In the genomic region with DNA sequence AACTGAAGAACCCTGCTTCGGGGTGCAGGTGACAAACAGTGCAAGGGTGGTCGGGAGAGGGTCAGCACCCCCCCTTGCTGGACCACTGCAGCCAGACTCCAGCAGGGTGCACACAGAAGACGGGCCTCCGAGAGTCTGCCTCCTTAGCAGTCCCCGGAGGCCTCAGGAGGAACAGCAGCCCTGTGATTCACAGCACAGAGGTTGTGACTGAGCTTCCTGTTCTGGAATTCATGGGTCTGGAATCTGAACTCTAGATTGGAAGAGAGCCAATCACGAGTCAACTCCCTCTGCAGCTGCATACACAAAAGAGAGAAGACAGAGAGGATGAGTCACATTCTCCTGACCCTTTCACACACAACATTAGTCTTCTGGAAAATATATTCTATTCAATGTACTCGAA, we compare ENCODE assay signal across 9 cellular contexts.
DNase-seq lines count a peak whose midpoint lies in the region; ATAC-seq and TF ChIP-seq lines count a peak whose summit lies in the region.
"Had no signal": no experiment of that assay in that cellular context is flagged by ENCODE, and none has a peak within 500 bp of the region (broad histone marks: within the 10 kb centered on the region; RNA-seq: fewer than 3 reads in every experiment).

No MANE protein-coding gene starts in this region.

- WGBS in transverse colon (ENCODE audit: low coverage in 1 of 2), 2 donors = 58 to 70% methylated on average over 3 to 4 of the region's 7 CpGs

- H3K9me3 ChIP-seq in breast epithelium = no peaks in the 10 kb centered on the region
- no peaks in the 10 kb centered on the region for H3K9me3 ChIP-seq in transverse colon
- H3K9me3 ChIP-seq: uterus had no signal

- H3K36me3 Mint-ChIP-seq in MCF 10A (ENCODE audit: insufficient read depth, unreplicated experiment) (no peaks in the 10 kb centered on the region), endothelial cell (ENCODE audit: low read depth, unreplicated experiment) (no peaks in the 10 kb centered on the region)

- CTCF ChIA-PET in MCF 10A (lab: Yijun Ruan, JAX) = interaction anchor here (0.6 kb wide), 1 partner anchor 63 kb away, joined by 4 read pairs; no protein-coding TSS in a partner anchor

- H3K27ac Mint-ChIP-seq in MCF 10A (ENCODE audit: low read depth, unreplicated experiment) (peak overlapping the region; percentile 76), endothelial cell (ENCODE audit: unreplicated experiment) (no peak overlapping the region)

- TF ChIP-seq POLR2A in breast epithelium (IDR thresholded peaks at IDR 0.05) = no peak
- no peak for TF ChIP-seq POLR2A in transverse colon (IDR thresholded peaks at IDR 0.05)

- no peaks in the 10 kb centered on the region for H3K4me1 ChIP-seq in breast epithelium
- H3K4me1 ChIP-seq in transverse colon = peaks cover 0 to 15% (median 0%) of the 10 kb centered on the region in 4 donors
- H3K4me1 ChIP-seq: uterus had no signal

- intact Hi-C loops in MCF 10A (cut with micrococcal nuclease) (no loop called here), breast epithelium (cut with DNase I; ENCODE audit: low total_unique reads) (no loop called here), transverse colon (cut with DNase I; ENCODE audit: low total_unique reads) (no loop called here)

- H3K4me3 ChIP-seq in breast epithelium (no peak overlapping the region), transverse colon (no peak overlapping the region)
- H3K4me3 ChIP-seq: uterus had no signal

- H3K36me3 ChIP-seq in breast epithelium (no peaks in the 10 kb centered on the region), transverse colon (no peaks in the 10 kb centered on the region)
- H3K36me3 ChIP-seq: uterus had no signal

- H3K27me3 Mint-ChIP-seq in MCF 10A (ENCODE audit: insufficient read depth, unreplicated experiment) (no peaks in the 10 kb centered on the region), endothelial cell (ENCODE audit: unreplicated experiment) (peaks cover 3% of the 10 kb centered on the region)

- H3K27me3 ChIP-seq in breast epithelium = no peaks in the 10 kb centered on the region
- H3K27me3 ChIP-seq in transverse colon = no peaks in the 10 kb centered on the region
- H3K27me3 ChIP-seq: uterus had no signal

- POLR2A ChIA-PET in MCF 10A (lab: Yijun Ruan, JAX) = interaction anchor here (0.8 kb wide), 1 partner anchor 10 kb away, joined by 3 read pairs; no protein-coding TSS in a partner anchor

- H3K9me3 Mint-ChIP-seq in MCF 10A (ENCODE audit: unreplicated experiment) (peaks cover 14% of the 10 kb centered on the region), endothelial cell (ENCODE audit: unreplicated experiment) (no peaks in the 10 kb centered on the region)

- TF ChIP-seq CTCF in MCF 10A (IDR thresholded peaks at IDR 0.05; ENCODE audit: unreplicated experiment) (no peak), breast epithelium (IDR thresholded peaks at IDR 0.05) (no peak), transverse colon (IDR thresholded peaks at IDR 0.05) (peak in 3 of 5 experiments; percentile 7 to 34 (median 12)), endothelial cell (IDR thresholded peaks at IDR 0.05; ENCODE audit: unreplicated experiment) (no peak)

- H3K4me3 Mint-ChIP-seq in MCF 10A (ENCODE audit: unreplicated experiment) (no peak overlapping the region), endothelial cell (ENCODE audit: unreplicated experiment) (no peak overlapping the region)

- H3K27ac ChIP-seq in breast epithelium = no peak overlapping the region
- H3K27ac ChIP-seq in transverse colon = no peak overlapping the region
- H3K27ac ChIP-seq: uterus had no signal

- no TSS peak for BruUV-seq in MCF 10A (replicated peaks; lab: Mats Ljungman, UMichigan)

- TF ChIP-seq EP300 in transverse colon (IDR thresholded peaks at IDR 0.05; ENCODE audit: low read depth) = no peak

- ATAC-seq in SK-N-SH treated with all-trans-retinoic acid at 6 μM for 48 hours (peak; percentile 75), GM18870 (IDR thresholded peaks at IDR 0.05; ENCODE audit: unreplicated experiment) (no peak)

- DNase-seq in MCF 10A (ENCODE audit: unreplicated experiment) = peak; percentile 94
- no peak for DNase-seq in breast epithelium (ENCODE audit: low spot score in 2 of 2)
- peak; percentile 92 for DNase-seq in foreskin melanocyte
- no peak for DNase-seq in transverse colon
- no peak for DNase-seq in endothelial cell (ENCODE audit: low spot score)
- no peak for DNase-seq in putamen (ENCODE audit: low spot score)
- DNase-seq: uterus had no signal

- in situ Hi-C loops in transverse colon (cut with MboI; ENCODE audit: low pct_ligation_motif_present in 1 of 4, low pct_unique_long_range_greater_than_20kb in 1 of 4, low sequenced_read_pairs in 3 of 4) = no loop called here

- H3K4me1 Mint-ChIP-seq in MCF 10A (ENCODE audit: insufficient read depth, unreplicated experiment) (peaks cover 30% of the 10 kb centered on the region), endothelial cell (ENCODE audit: unreplicated experiment) (peaks cover 15% of the 10 kb centered on the region)

TF ChIP-seq in SK-N-SH treated with all-trans-retinoic acid at 6 μM for 48 hours, 23 proteins besides CTCF, POLR2A, EP300 and RAD21 (continues in another document):
- TF ChIP-seq ZC3H10 (CRISPR knock-in tag; IDR thresholded peaks at IDR 0.05) (no peak), ISL1 (CRISPR knock-in tag; IDR thresholded peaks at IDR 0.05) (no peak), TCF4 (CRISPR knock-in tag; IDR thresholded peaks at IDR 0.05; ENCODE audit: borderline replicate concordance) (no peak), ZNF8 (CRISPR knock-in tag; IDR thresholded peaks at IDR 0.05) (no peak), RARB (CRISPR knock-in tag; IDR thresholded peaks at IDR 0.05) (no peak), CSDC2 (CRISPR knock-in tag; IDR thresholded peaks at IDR 0.05) (no peak), ZNF565 (CRISPR knock-in tag; conservative IDR thresholded peaks at IDR 0.05; ENCODE audit: low read depth) (no peak), ZFP3 (CRISPR knock-in tag; IDR thresholded peaks at IDR 0.05) (no peak), ARNTL (CRISPR knock-in tag; IDR thresholded peaks at IDR 0.05; ENCODE audit: borderline replicate concordance, low read depth) (no peak)
- TF ChIP-seq, protein P1, sequence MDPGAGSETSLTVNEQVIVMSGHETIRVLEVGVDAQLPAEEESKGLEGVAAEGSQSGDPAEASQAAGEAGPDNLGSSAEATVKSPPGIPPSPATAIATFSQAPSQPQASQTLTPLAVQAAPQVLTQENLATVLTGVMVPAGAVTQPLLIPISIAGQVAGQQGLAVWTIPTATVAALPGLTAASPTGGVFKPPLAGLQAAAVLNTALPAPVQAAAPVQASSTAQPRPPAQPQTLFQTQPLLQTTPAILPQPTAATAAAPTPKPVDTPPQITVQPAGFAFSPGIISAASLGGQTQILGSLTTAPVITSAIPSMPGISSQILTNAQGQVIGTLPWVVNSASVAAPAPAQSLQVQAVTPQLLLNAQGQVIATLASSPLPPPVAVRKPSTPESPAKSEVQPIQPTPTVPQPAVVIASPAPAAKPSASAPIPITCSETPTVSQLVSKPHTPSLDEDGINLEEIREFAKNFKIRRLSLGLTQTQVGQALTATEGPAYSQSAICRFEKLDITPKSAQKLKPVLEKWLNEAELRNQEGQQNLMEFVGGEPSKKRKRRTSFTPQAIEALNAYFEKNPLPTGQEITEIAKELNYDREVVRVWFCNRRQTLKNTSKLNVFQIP (CRISPR knock-in tag; IDR thresholded peaks at IDR 0.05; ENCODE audit: borderline replicate concordance, low read depth) = no peak
- TF ChIP-seq, protein P2, sequence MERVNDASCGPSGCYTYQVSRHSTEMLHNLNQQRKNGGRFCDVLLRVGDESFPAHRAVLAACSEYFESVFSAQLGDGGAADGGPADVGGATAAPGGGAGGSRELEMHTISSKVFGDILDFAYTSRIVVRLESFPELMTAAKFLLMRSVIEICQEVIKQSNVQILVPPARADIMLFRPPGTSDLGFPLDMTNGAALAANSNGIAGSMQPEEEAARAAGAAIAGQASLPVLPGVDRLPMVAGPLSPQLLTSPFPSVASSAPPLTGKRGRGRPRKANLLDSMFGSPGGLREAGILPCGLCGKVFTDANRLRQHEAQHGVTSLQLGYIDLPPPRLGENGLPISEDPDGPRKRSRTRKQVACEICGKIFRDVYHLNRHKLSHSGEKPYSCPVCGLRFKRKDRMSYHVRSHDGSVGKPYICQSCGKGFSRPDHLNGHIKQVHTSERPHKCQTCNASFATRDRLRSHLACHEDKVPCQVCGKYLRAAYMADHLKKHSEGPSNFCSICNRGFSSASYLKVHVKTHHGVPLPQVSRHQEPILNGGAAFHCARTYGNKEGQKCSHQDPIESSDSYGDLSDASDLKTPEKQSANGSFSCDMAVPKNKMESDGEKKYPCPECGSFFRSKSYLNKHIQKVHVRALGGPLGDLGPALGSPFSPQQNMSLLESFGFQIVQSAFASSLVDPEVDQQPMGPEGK (CRISPR knock-in tag; IDR thresholded peaks at IDR 0.05; ENCODE audit: borderline replicate concordance) = no peak
- TF ChIP-seq, protein P3, sequence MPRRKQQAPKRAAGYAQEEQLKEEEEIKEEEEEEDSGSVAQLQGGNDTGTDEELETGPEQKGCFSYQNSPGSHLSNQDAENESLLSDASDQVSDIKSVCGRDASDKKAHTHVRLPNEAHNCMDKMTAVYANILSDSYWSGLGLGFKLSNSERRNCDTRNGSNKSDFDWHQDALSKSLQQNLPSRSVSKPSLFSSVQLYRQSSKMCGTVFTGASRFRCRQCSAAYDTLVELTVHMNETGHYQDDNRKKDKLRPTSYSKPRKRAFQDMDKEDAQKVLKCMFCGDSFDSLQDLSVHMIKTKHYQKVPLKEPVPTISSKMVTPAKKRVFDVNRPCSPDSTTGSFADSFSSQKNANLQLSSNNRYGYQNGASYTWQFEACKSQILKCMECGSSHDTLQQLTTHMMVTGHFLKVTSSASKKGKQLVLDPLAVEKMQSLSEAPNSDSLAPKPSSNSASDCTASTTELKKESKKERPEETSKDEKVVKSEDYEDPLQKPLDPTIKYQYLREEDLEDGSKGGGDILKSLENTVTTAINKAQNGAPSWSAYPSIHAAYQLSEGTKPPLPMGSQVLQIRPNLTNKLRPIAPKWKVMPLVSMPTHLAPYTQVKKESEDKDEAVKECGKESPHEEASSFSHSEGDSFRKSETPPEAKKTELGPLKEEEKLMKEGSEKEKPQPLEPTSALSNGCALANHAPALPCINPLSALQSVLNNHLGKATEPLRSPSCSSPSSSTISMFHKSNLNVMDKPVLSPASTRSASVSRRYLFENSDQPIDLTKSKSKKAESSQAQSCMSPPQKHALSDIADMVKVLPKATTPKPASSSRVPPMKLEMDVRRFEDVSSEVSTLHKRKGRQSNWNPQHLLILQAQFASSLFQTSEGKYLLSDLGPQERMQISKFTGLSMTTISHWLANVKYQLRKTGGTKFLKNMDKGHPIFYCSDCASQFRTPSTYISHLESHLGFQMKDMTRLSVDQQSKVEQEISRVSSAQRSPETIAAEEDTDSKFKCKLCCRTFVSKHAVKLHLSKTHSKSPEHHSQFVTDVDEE (CRISPR knock-in tag; IDR thresholded peaks at IDR 0.05) = no peak

Comparison
In these comparisons a context has a peak if more than half of its experiments do, and no peak if none do; other contexts are left out.
1. DNase-seq: peak in MCF 10A (single experiment) and foreskin melanocyte (single experiment); none in breast epithelium (0 of 2), transverse colon (single experiment), endothelial cell (single experiment) and putamen (single experiment).
2. CTCF ChIP-seq: peak in transverse colon (3 of 5); none in MCF 10A (single experiment), breast epithelium (0 of 3) and endothelial cell (single experiment).